Comparison of ENCODE assay signal across 22 cellular contexts in genomic region chr14:39593339-39593738, GRCh38.
DNase-seq lines count a peak whose midpoint lies in the region; ATAC-seq and TF ChIP-seq lines count a peak whose summit lies in the region.
"Had no signal": no experiment of that assay in that cellular context is flagged by ENCODE, and none has a peak within 500 bp of the region (broad histone marks: within the 10 kb centered on the region; RNA-seq: fewer than 3 reads in every experiment).

No MANE protein-coding gene starts in this region.

- H3K4me3 ChIP-seq in trophoblast cell (ENCODE audit: low read depth, low read length) = no peak overlapping the region
- H3K4me3 ChIP-seq in aorta (ENCODE audit: low read length in 2 of 2) = no peak overlapping the region
- no peak overlapping the region for H3K4me3 ChIP-seq in breast epithelium
- H3K4me3 ChIP-seq: A549; BLaER1 treated with 17β-estradiol and CSF1 and Interleukin-3, amounts not matched to agents 10 nM and 100 nM; HAP-1 had no signal

- no peak overlapping the region for H2AK5ac ChIP-seq in trophoblast cell (ENCODE audit: low read length)

- H2BK120ac ChIP-seq in trophoblast cell (ENCODE audit: insufficient read depth, low read length, poor library complexity) = no peak overlapping the region

- no peak overlapping the region for H4K8ac ChIP-seq in trophoblast cell (ENCODE audit: low read depth, low read length)

- H3K9me3 Mint-ChIP-seq in stimulated activated naive CD8-positive, alpha-beta T cell treated with anti-CD3 and anti-CD28 coated beads, Interleukin-15, amount 100 ng/mL, for 72 hours = peaks cover 13 to 34% of the 10 kb centered on the region in 2 donors

- no peak overlapping the region for H3K4ac ChIP-seq in trophoblast cell (ENCODE audit: low read depth, low read length)

- DNase-seq in stimulated activated naive CD8-positive, alpha-beta T cell treated with anti-CD3 and anti-CD28 coated beads, Interleukin-15, Interleukin-2, amounts not matched to agents 100 U/mL and 50 U/mL, for 24 hours = no peak
- DNase-seq in stimulated activated naive CD8-positive, alpha-beta T cell treated with anti-CD3 and anti-CD28 coated beads, Interleukin-15, amount 100 ng/mL, for 72 hours = no peak
- no peak for DNase-seq in trophoblast cell
- DNase-seq in aorta = no peak
- no peak for DNase-seq in breast epithelium (ENCODE audit: low spot score in 2 of 2)
- DNase-seq in ecto neural progenitor cell (ENCODE audit: low spot score) = no peak
- DNase-seq: 8988T; ACHN; AML-193; BE2C; CD4-positive, alpha-beta T cell; CD8-positive, alpha-beta memory T cell; DMS 273 treated with DMSO at 0.1 percent for 48 hours; DMS79; EL; GF-D8; GOT3; HFFc6 had no signal

- no peak overlapping the region for H3K4me3 Mint-ChIP-seq in stimulated activated naive CD8-positive, alpha-beta T cell treated with anti-CD3 and anti-CD28 coated beads, Interleukin-15, amount 100 ng/mL, for 72 hours
- H3K4me3 Mint-ChIP-seq: CD14-positive monocyte; CD4-positive, alpha-beta T cell; CD8-positive, alpha-beta memory T cell; HFFc6 had no signal

- H2BK12ac ChIP-seq in trophoblast cell (ENCODE audit: low read length) = no peak overlapping the region

- ATAC-seq in stimulated activated naive CD8-positive, alpha-beta T cell treated with anti-CD3 and anti-CD28 coated beads, Interleukin-15, Interleukin-2, amounts not matched to agents 100 U/mL and 50 U/mL, for 24 hours = peak; percentile 19
- no peak for ATAC-seq in stimulated activated naive CD8-positive, alpha-beta T cell treated with anti-CD3 and anti-CD28 coated beads, Interleukin-15, amount 100 ng/mL, for 72 hours
- peak; percentile 73 for ATAC-seq in aorta (ENCODE audit: low FRiP score)
- ATAC-seq: A549 had no signal

- no peak overlapping the region for H3K9ac ChIP-seq in trophoblast cell (ENCODE audit: low read length)
- H3K9ac ChIP-seq: BLaER1 treated with 17β-estradiol and CSF1 and Interleukin-3, amounts not matched to agents 10 nM and 100 nM had no signal

- no peaks in the 10 kb centered on the region for H3K9me3 ChIP-seq in trophoblast cell (ENCODE audit: insufficient read depth, low read depth, low read length)
- no peaks in the 10 kb centered on the region for H3K9me3 ChIP-seq in aorta (ENCODE audit: control insufficient read depth, low read length)
- peaks cover 0 to 3% of the 10 kb centered on the region in 2 donors for H3K9me3 ChIP-seq in breast epithelium
- H3K9me3 ChIP-seq: A549, BE2C, HAP-1 had no signal

- no peak for TF ChIP-seq CTCF in breast epithelium (IDR thresholded peaks at IDR 0.05)

- H3K14ac ChIP-seq in trophoblast cell (ENCODE audit: low read length) = no peak overlapping the region

- peaks cover 0 to 2% of the 10 kb centered on the region in 2 experiments for H3K36me3 ChIP-seq in trophoblast cell (ENCODE audit: control insufficient read depth in 1 of 2, insufficient read depth in 2 of 2, low read length in 2 of 2)
- no peaks in the 10 kb centered on the region for H3K36me3 ChIP-seq in aorta (ENCODE audit: control insufficient read depth in 1 of 2, insufficient read depth in 2 of 2, low read length in 1 of 2)
- H3K36me3 ChIP-seq in breast epithelium = no peaks in the 10 kb centered on the region
- H3K36me3 ChIP-seq: BE2C; BLaER1 treated with 17β-estradiol and CSF1 and Interleukin-3, amounts not matched to agents 10 nM and 100 nM; HAP-1 had no signal

- H3K23ac ChIP-seq in trophoblast cell (ENCODE audit: low read length) = peak overlapping the region; percentile 98

- H3K4me1 Mint-ChIP-seq in stimulated activated naive CD8-positive, alpha-beta T cell treated with anti-CD3 and anti-CD28 coated beads, Interleukin-15, amount 100 ng/mL, for 72 hours = no peaks in the 10 kb centered on the region
- H3K4me1 Mint-ChIP-seq: CD14-positive monocyte had no signal

- H3K27ac ChIP-seq in trophoblast cell (ENCODE audit: low read depth, low read length) = no peak overlapping the region
- peak overlapping the region in 1 of 2 donors; percentile 17 for H3K27ac ChIP-seq in aorta (ENCODE audit: low read depth in 1 of 2, low read length in 2 of 2)
- no peak overlapping the region for H3K27ac ChIP-seq in breast epithelium
- H3K27ac ChIP-seq: A549; BLaER1 treated with 17β-estradiol and CSF1 and Interleukin-3, amounts not matched to agents 10 nM and 100 nM had no signal

- no peak overlapping the region for H2AFZ ChIP-seq in trophoblast cell (ENCODE audit: insufficient read depth, low read length, poor library complexity)

- no peaks in the 10 kb centered on the region for H3K79me2 ChIP-seq in trophoblast cell (ENCODE audit: control insufficient read depth, insufficient read depth, low read length, poor library complexity)

- H3K27me3 Mint-ChIP-seq in stimulated activated naive CD8-positive, alpha-beta T cell treated with anti-CD3 and anti-CD28 coated beads, Interleukin-15, amount 100 ng/mL, for 72 hours = no peaks in the 10 kb centered on the region
- H3K27me3 Mint-ChIP-seq: CD4-positive, alpha-beta T cell; CD8-positive, alpha-beta memory T cell had no signal

- no peaks in the 10 kb centered on the region for H3K79me1 ChIP-seq in trophoblast cell (ENCODE audit: low read length)

- no peak overlapping the region for H3K18ac ChIP-seq in trophoblast cell (ENCODE audit: low read length)

- no peak overlapping the region for H4K12ac ChIP-seq in trophoblast cell (ENCODE audit: low read depth, low read length)

- no peak overlapping the region for H3K27ac Mint-ChIP-seq in stimulated activated naive CD8-positive, alpha-beta T cell treated with anti-CD3 and anti-CD28 coated beads, Interleukin-15, amount 100 ng/mL, for 72 hours
- H3K27ac Mint-ChIP-seq: CD14-positive monocyte; CD4-positive, alpha-beta T cell; CD8-positive, alpha-beta memory T cell; HFFc6 had no signal

- TF ChIP-seq POLR2A in breast epithelium (IDR thresholded peaks at IDR 0.05) = no peak

- peaks cover 0 to 2% of the 10 kb centered on the region in 2 experiments for H3K4me1 ChIP-seq in trophoblast cell (ENCODE audit: control insufficient read depth in 1 of 2, insufficient read depth in 2 of 2, low read length in 2 of 2)
- H3K4me1 ChIP-seq in aorta (ENCODE audit: control insufficient read depth in 1 of 2, insufficient read depth in 2 of 2, low read length in 2 of 2) = peaks cover 0 to 2% of the 10 kb centered on the region in 2 donors
- no peaks in the 10 kb centered on the region for H3K4me1 ChIP-seq in breast epithelium
- H3K4me1 ChIP-seq: A549; BE2C; BLaER1 treated with 17β-estradiol and CSF1 and Interleukin-3, amounts not matched to agents 10 nM and 100 nM; HAP-1 had no signal

- H2BK5ac ChIP-seq in trophoblast cell (ENCODE audit: low read depth, low read length, poor library complexity) = no peak overlapping the region

- intact Hi-C loops in aorta (cut with DNase I) (no loop called here), breast epithelium (cut with DNase I; ENCODE audit: low total_unique reads) (no loop called here)

- H3K27me3 ChIP-seq in trophoblast cell (ENCODE audit: insufficient read depth, low read length) = no peaks in the 10 kb centered on the region
- H3K27me3 ChIP-seq in aorta (ENCODE audit: control insufficient read depth in 1 of 2, insufficient read depth in 2 of 2, low read length in 1 of 2) = no peaks in the 10 kb centered on the region
- H3K27me3 ChIP-seq in breast epithelium = no peaks in the 10 kb centered on the region
- H3K27me3 ChIP-seq: BE2C; BLaER1 treated with 17β-estradiol and CSF1 and Interleukin-3, amounts not matched to agents 10 nM and 100 nM had no signal

- H3K4me2 ChIP-seq in trophoblast cell (ENCODE audit: low read length) = no peak overlapping the region
- H3K4me2 ChIP-seq: A549; BLaER1 treated with 17β-estradiol and CSF1 and Interleukin-3, amounts not matched to agents 10 nM and 100 nM had no signal

- H4K91ac ChIP-seq in trophoblast cell (ENCODE audit: low read depth, low read length) = no peak overlapping the region

- WGBS in trophoblast cell (ENCODE audit: extremely low coverage, insufficient coverage, insufficient read length) = no CpG with 5 or more reads among the region's 2 CpGs
- WGBS in aorta, 2 donors = 2 to 10% methylated on average over 2 of the region's 2 CpGs
